In genomic region chr16:4535627-4536108, GRCh38 we compare ENCODE assay signal across 13 cellular contexts. TPM values are rescaled to one million over a fixed set of nuclear protein-coding genes. Genes with fewer than 3 reads are reported as not detected.
A peak's percentile ranks its signal among the peaks of the same experiment; 100 is the strongest.
DNase-seq lines count a peak whose midpoint lies in the region; ATAC-seq, FAIRE-seq and TF ChIP-seq lines count a peak whose summit lies in the region.
"Had no signal": no experiment of that assay in that cellular context is flagged by ENCODE, and none has a peak within 500 bp of the region (broad histone marks: within the 10 kb centered on the region; RNA-seq: fewer than 3 reads in every experiment).

No MANE protein-coding gene starts in this region.

- H3K36me3 ChIP-seq in thyroid gland = no peaks in the 10 kb centered on the region
- H3K36me3 ChIP-seq in kidney (ENCODE audit: control insufficient read depth in 1 of 2, insufficient read depth in 2 of 2, low read length in 2 of 2) = no peaks in the 10 kb centered on the region
- H3K36me3 ChIP-seq: BE2C had no signal

- no peaks in the 10 kb centered on the region for H3K9me3 ChIP-seq in thyroid gland
- H3K9me3 ChIP-seq in kidney (ENCODE audit: control insufficient read depth in 1 of 2, low read length in 2 of 2) = peaks cover 0 to 10% of the 10 kb centered on the region in 2 donors
- H3K9me3 ChIP-seq: BE2C had no signal

- H3K36me3 Mint-ChIP-seq in activated T-helper 1 cell treated with anti-CD3 and anti-CD28 coated beads, Interleukin-12 subunit alpha, Interleukin-12 subunit beta, Interleukin-2, Interleukin-4 antibody, amounts not matched to agents 30 ng/mL and 10 ng/mL and 1 ng/mL, durations not matched to agents 14 hours and 24 hours and 36 hours (ENCODE audit: low read depth) = peaks cover 40% of the 10 kb centered on the region

- peak; percentile 28 to 41 (median 40) for DNase-seq in stimulated activated CD4-positive, alpha-beta T cell treated with anti-CD3 and anti-CD28 coated beads, Interleukin-12 subunit alpha, Interleukin-12 subunit beta, amount 100 ng/mL, for 48 hours (ENCODE audit: low read depth in 2 of 3, low spot score in 1 of 3)
- no peak for DNase-seq in stimulated activated CD4-positive, alpha-beta T cell treated with anti-CD3 and anti-CD28 coated beads, Interleukin-4, amount 100 ng/mL, for 1 hour
- no peak for DNase-seq in activated T-helper 1 cell treated with anti-CD3 and anti-CD28 coated beads, Interleukin-12 subunit alpha, Interleukin-12 subunit beta, Interleukin-2, Interleukin-4 antibody, amounts not matched to agents 30 ng/mL and 10 ng/mL and 1 ng/mL, durations not matched to agents 14 hours and 24 hours and 36 hours (ENCODE audit: low spot score)
- DNase-seq in thyroid gland = no peak
- DNase-seq in kidney = no peak
- DNase-seq in NCI-H446 (lab: John Stamatoyannopoulos, UW) = no peak
- DNase-seq: BE2C, cerebellar nuclear complex, NCI-H187 treated with DMSO at 0.1 percent for 48 hours had no signal

- H3K27me3 ChIP-seq in layer of hippocampus (ENCODE audit: control insufficient read depth, insufficient read depth, low read length) (no peaks in the 10 kb centered on the region), thyroid gland (no peaks in the 10 kb centered on the region)
- H3K27me3 ChIP-seq: BE2C had no signal

- no peak overlapping the region for H3K9ac ChIP-seq in kidney (ENCODE audit: low read length in 2 of 2)

- WGBS in thyroid gland, 2 donors = 85 to 98% methylated on average over 4 to 5 of the region's 7 CpGs

- H3K27ac Mint-ChIP-seq in activated T-helper 1 cell treated with anti-CD3 and anti-CD28 coated beads, Interleukin-12 subunit alpha, Interleukin-12 subunit beta, Interleukin-2, Interleukin-4 antibody, amounts not matched to agents 30 ng/mL and 10 ng/mL and 1 ng/mL, durations not matched to agents 14 hours and 24 hours and 36 hours = peak overlapping the region; percentile 80

- no peak for ATAC-seq in HG03432 (IDR thresholded peaks at IDR 0.05; ENCODE audit: unreplicated experiment)

- peak overlapping the region; percentile 79 for H3K4me3 Mint-ChIP-seq in activated T-helper 1 cell treated with anti-CD3 and anti-CD28 coated beads, Interleukin-12 subunit alpha, Interleukin-12 subunit beta, Interleukin-2, Interleukin-4 antibody, amounts not matched to agents 30 ng/mL and 10 ng/mL and 1 ng/mL, durations not matched to agents 14 hours and 24 hours and 36 hours

- no peaks in the 10 kb centered on the region for H3K27me3 Mint-ChIP-seq in activated T-helper 1 cell treated with anti-CD3 and anti-CD28 coated beads, Interleukin-12 subunit alpha, Interleukin-12 subunit beta, Interleukin-2, Interleukin-4 antibody, amounts not matched to agents 30 ng/mL and 10 ng/mL and 1 ng/mL, durations not matched to agents 14 hours and 24 hours and 36 hours (ENCODE audit: insufficient read depth)

- intact Hi-C loops in activated T-helper 1 cell treated with anti-CD3 and anti-CD28 coated beads, Interleukin-12 subunit alpha, Interleukin-12 subunit beta, Interleukin-2, Interleukin-4 antibody, amounts not matched to agents 30 ng/mL and 10 ng/mL and 1 ng/mL, durations not matched to agents 14 hours and 24 hours and 36 hours (cut with micrococcal nuclease) = loop anchor here (1.0 to 10.0 kb wide), 5 partner anchors 20 to 261 kb away; partner anchors contain the start of genes DNAJA3 and TFAP4
- intact Hi-C loops in thyroid gland (cut with DNase I) = no loop called here
- intact Hi-C loops in kidney (cut with DNase I) = no loop called here

- H3K27ac ChIP-seq in layer of hippocampus (ENCODE audit: low read depth, low read length) (peak overlapping the region; percentile 27), thyroid gland (peak overlapping the region; percentile 69 to 85 (median 84)), kidney (ENCODE audit: low read depth in 2 of 2, low read length in 2 of 2) (no peak overlapping the region)
- H3K27ac ChIP-seq: SK-N-MC had no signal

- peaks cover 12% of the 10 kb centered on the region for H3K9me3 Mint-ChIP-seq in activated T-helper 1 cell treated with anti-CD3 and anti-CD28 coated beads, Interleukin-12 subunit alpha, Interleukin-12 subunit beta, Interleukin-2, Interleukin-4 antibody, amounts not matched to agents 30 ng/mL and 10 ng/mL and 1 ng/mL, durations not matched to agents 14 hours and 24 hours and 36 hours

- peaks cover 40% of the 10 kb centered on the region for H3K4me1 Mint-ChIP-seq in activated T-helper 1 cell treated with anti-CD3 and anti-CD28 coated beads, Interleukin-12 subunit alpha, Interleukin-12 subunit beta, Interleukin-2, Interleukin-4 antibody, amounts not matched to agents 30 ng/mL and 10 ng/mL and 1 ng/mL, durations not matched to agents 14 hours and 24 hours and 36 hours (ENCODE audit: low read depth)

- peaks cover 25% of the 10 kb centered on the region in 2 donors for H3K4me1 ChIP-seq in thyroid gland
- H3K4me1 ChIP-seq in kidney (ENCODE audit: control insufficient read depth in 1 of 2, insufficient read depth in 1 of 2, low read depth in 1 of 2, low read length in 2 of 2) = peaks cover 0 to 11% of the 10 kb centered on the region in 2 donors
- H3K4me1 ChIP-seq: BE2C had no signal

- FAIRE-seq in kidney (lab: Jason Lieb, UNC) = no peak

- no peak for TF ChIP-seq CTCF in thyroid gland (IDR thresholded peaks at IDR 0.05)
- TF ChIP-seq CTCF in kidney (IDR thresholded peaks at IDR 0.05; ENCODE audit: borderline replicate concordance, extremely low read depth, insufficient read depth) = no peak

- H3K4me3 ChIP-seq in thyroid gland (replicated peaks in 1 of 3) (no peak overlapping the region), kidney (ENCODE audit: low read length in 2 of 2) (no peak overlapping the region)
- H3K4me3 ChIP-seq: HAP-1, SK-N-MC had no signal

- no peak for TF ChIP-seq POLR2A in thyroid gland (IDR thresholded peaks at IDR 0.05)

RNA-seq across cellular contexts. Expression of gene CDIP1, which starts 2.9 kb away (rescaled TPM):
- total RNA-seq in activated T-helper 1 cell treated with anti-CD3 and anti-CD28 coated beads, Interleukin-12 subunit alpha, Interleukin-12 subunit beta, Interleukin-2, Interleukin-4 antibody, amounts not matched to agents 30 ng/mL and 10 ng/mL and 1 ng/mL, durations not matched to agents 14 hours and 24 hours and 36 hours = 61.6 and 62.7 TPM in 2 replicates
- 10 to 100 TPM; 15.5 to 25.4 (median 25.2) TPM for total RNA-seq in thyroid gland
- 40.8 TPM for total RNA-seq in kidney
- 80.4 TPM for polyA plus RNA-seq in kidney (ENCODE audit: insufficient read depth, low read depth, low replicate concordance)

RNA-seq across cellular contexts. Expression of gene C16orf96, which starts 20.5 kb away (rescaled TPM):
- 0.17 TPM in 1 of 2 replicates, not detected in the other for total RNA-seq in activated T-helper 1 cell treated with anti-CD3 and anti-CD28 coated beads, Interleukin-12 subunit alpha, Interleukin-12 subunit beta, Interleukin-2, Interleukin-4 antibody, amounts not matched to agents 30 ng/mL and 10 ng/mL and 1 ng/mL, durations not matched to agents 14 hours and 24 hours and 36 hours
- total RNA-seq in thyroid gland (under 1 TPM; 0.11 to 0.88 (median 0.62) TPM), kidney (0.16 TPM)
- polyA plus RNA-seq in kidney (ENCODE audit: insufficient read depth, low read depth, low replicate concordance) = 0.13 TPM

RNA-seq across cellular contexts. Expression of gene HMOX2, which starts 59.5 kb away (rescaled TPM):
- total RNA-seq in activated T-helper 1 cell treated with anti-CD3 and anti-CD28 coated beads, Interleukin-12 subunit alpha, Interleukin-12 subunit beta, Interleukin-2, Interleukin-4 antibody, amounts not matched to agents 30 ng/mL and 10 ng/mL and 1 ng/mL, durations not matched to agents 14 hours and 24 hours and 36 hours = 64.7 and 68.4 TPM in 2 replicates
- total RNA-seq in thyroid gland (10 to 100 TPM; 36.0 to 63.2 (median 50.5) TPM), kidney (56.4 TPM)
- 116 TPM for polyA plus RNA-seq in kidney (ENCODE audit: insufficient read depth, low read depth, low replicate concordance)

Comparison
In these comparisons a context has a peak if more than half of its experiments do, and no peak if none do; other contexts are left out.
1. DNase-seq: peak in stimulated activated CD4-positive, alpha-beta T cell treated with anti-CD3 and anti-CD28 coated beads, Interleukin-12 subunit alpha, Interleukin-12 subunit beta, amount 100 ng/mL, for 48 hours (3 of 3); none in stimulated activated CD4-positive, alpha-beta T cell treated with anti-CD3 and anti-CD28 coated beads, Interleukin-4, amount 100 ng/mL, for 1 hour (single experiment), activated T-helper 1 cell treated with anti-CD3 and anti-CD28 coated beads, Interleukin-12 subunit alpha, Interleukin-12 subunit beta, Interleukin-2, Interleukin-4 antibody, amounts not matched to agents 30 ng/mL and 10 ng/mL and 1 ng/mL, durations not matched to agents 14 hours and 24 hours and 36 hours (single experiment), thyroid gland (0 of 2), kidney (single experiment) and NCI-H446 (0 of 2).
2. H3K27ac ChIP-seq: peak in layer of hippocampus (single experiment) and thyroid gland (3 of 3); none in kidney (0 of 2).